In genomic region chr17:3656353-3656752, GRCh38 we compare ENCODE assay signal across 21 cellular contexts.
"Had no signal": no experiment of that assay in that cellular context is flagged by ENCODE, and none has a peak within 500 bp of the region (broad histone marks: within the 10 kb centered on the region; RNA-seq: fewer than 3 reads in every experiment).

No MANE protein-coding gene starts in this region.

- H3K27ac ChIP-seq: esophagus squamous epithelium, gastrocnemius medialis, psoas muscle, right atrium auricular region, spleen, VCaP had no signal

- H3K4me1 Mint-ChIP-seq: activated CD4-positive, alpha-beta memory T cell treated with anti-CD3 and anti-CD28 coated beads, Interleukin-2, amount 10 ng/mL, durations not matched to agents 7 days and 5 days; activated CD4-positive, alpha-beta T cell treated with anti-CD3 and anti-CD28 coated beads, Interleukin-2, amount 10 ng/mL, durations not matched to agents 24 days and 14 days; activated naive CD4-positive, alpha-beta T cell treated with anti-CD3 and anti-CD28 coated beads, Interleukin-2, amount 10 ng/mL, durations not matched to agents 7 days and 5 days; brain had no signal

- H3K4me3 ChIP-seq: esophagus squamous epithelium, gastrocnemius medialis, psoas muscle, right atrium auricular region, spleen, uterus had no signal

- H3K36me3 Mint-ChIP-seq: activated naive CD4-positive, alpha-beta T cell treated with anti-CD3 and anti-CD28 coated beads, Interleukin-2, amount 10 ng/mL, durations not matched to agents 7 days and 5 days; brain had no signal

- ATAC-seq: activated T-cell treated with anti-CD3 and anti-CD28 coated beads, Interleukin-2, amount 50 U/mL, for 72 hours; effector memory CD8-positive, alpha-beta T cell; gastrocnemius medialis; left ventricle myocardium superior; psoas muscle had no signal

- H3K9me3 Mint-ChIP-seq: activated CD4-positive, alpha-beta memory T cell treated with anti-CD3 and anti-CD28 coated beads, Interleukin-2, amount 10 ng/mL, durations not matched to agents 7 days and 5 days; activated CD4-positive, alpha-beta T cell treated with anti-CD3 and anti-CD28 coated beads, Interleukin-2, amount 10 ng/mL, durations not matched to agents 24 days and 14 days; activated naive CD4-positive, alpha-beta T cell treated with anti-CD3 and anti-CD28 coated beads, Interleukin-2, amount 10 ng/mL, durations not matched to agents 7 days and 5 days; activated T-cell treated with anti-CD3 and anti-CD28 coated beads, Interleukin-2, amount 50 U/mL, for 72 hours; brain; effector memory CD8-positive, alpha-beta T cell had no signal

- H3K27me3 Mint-ChIP-seq: activated CD4-positive, alpha-beta memory T cell treated with anti-CD3 and anti-CD28 coated beads, Interleukin-2, amount 10 ng/mL, durations not matched to agents 7 days and 5 days; activated CD4-positive, alpha-beta T cell treated with anti-CD3 and anti-CD28 coated beads, Interleukin-2, amount 10 ng/mL, durations not matched to agents 24 days and 14 days; activated naive CD4-positive, alpha-beta T cell treated with anti-CD3 and anti-CD28 coated beads, Interleukin-2, amount 10 ng/mL, durations not matched to agents 7 days and 5 days; brain; effector memory CD8-positive, alpha-beta T cell had no signal

- H3K27me3 ChIP-seq: esophagus squamous epithelium, gastrocnemius medialis, right atrium auricular region, spleen, uterus had no signal

- DNase-seq: activated CD4-positive, alpha-beta memory T cell treated with anti-CD3 and anti-CD28 coated beads, Interleukin-2, amount 10 ng/mL, durations not matched to agents 7 days and 5 days; activated CD4-positive, alpha-beta T cell treated with anti-CD3 and anti-CD28 coated beads, Interleukin-2, amount 10 ng/mL, durations not matched to agents 24 days and 14 days; activated effector memory CD4-positive, alpha-beta T cell treated with anti-CD3 and anti-CD28 coated beads, Interleukin-2, amount 50 U/mL, for 16 hours; activated naive CD4-positive, alpha-beta T cell treated with anti-CD3 and anti-CD28 coated beads, Interleukin-2, amount 10 ng/mL, durations not matched to agents 7 days and 5 days; activated T-cell treated with anti-CD3 and anti-CD28 coated beads, Interleukin-2, amount 50 U/mL, for 72 hours; anterior cingulate cortex; caudate nucleus; effector memory CD8-positive, alpha-beta T cell; esophagus squamous epithelium; gastrocnemius medialis; hypothalamus; left ventricle myocardium superior; mammary epithelial cell; psoas muscle; spleen; stimulated activated CD4-positive, alpha-beta T cell treated with anti-CD3 and anti-CD28 coated beads, Interleukin-4, amount 100 ng/mL, for 24 hours; trophoblast cell; uterus had no signal

- H3K4me3 Mint-ChIP-seq: activated CD4-positive, alpha-beta memory T cell treated with anti-CD3 and anti-CD28 coated beads, Interleukin-2, amount 10 ng/mL, durations not matched to agents 7 days and 5 days; activated CD4-positive, alpha-beta T cell treated with anti-CD3 and anti-CD28 coated beads, Interleukin-2, amount 10 ng/mL, durations not matched to agents 24 days and 14 days; activated naive CD4-positive, alpha-beta T cell treated with anti-CD3 and anti-CD28 coated beads, Interleukin-2, amount 10 ng/mL, durations not matched to agents 7 days and 5 days; activated T-cell treated with anti-CD3 and anti-CD28 coated beads, Interleukin-2, amount 50 U/mL, for 72 hours; brain; effector memory CD8-positive, alpha-beta T cell had no signal

- H3K27ac Mint-ChIP-seq: activated CD4-positive, alpha-beta memory T cell treated with anti-CD3 and anti-CD28 coated beads, Interleukin-2, amount 10 ng/mL, durations not matched to agents 7 days and 5 days; activated naive CD4-positive, alpha-beta T cell treated with anti-CD3 and anti-CD28 coated beads, Interleukin-2, amount 10 ng/mL, durations not matched to agents 7 days and 5 days; activated T-cell treated with anti-CD3 and anti-CD28 coated beads, Interleukin-2, amount 50 U/mL, for 72 hours had no signal
